ENCODE assay signal across 20 cellular contexts in the genomic region with DNA sequence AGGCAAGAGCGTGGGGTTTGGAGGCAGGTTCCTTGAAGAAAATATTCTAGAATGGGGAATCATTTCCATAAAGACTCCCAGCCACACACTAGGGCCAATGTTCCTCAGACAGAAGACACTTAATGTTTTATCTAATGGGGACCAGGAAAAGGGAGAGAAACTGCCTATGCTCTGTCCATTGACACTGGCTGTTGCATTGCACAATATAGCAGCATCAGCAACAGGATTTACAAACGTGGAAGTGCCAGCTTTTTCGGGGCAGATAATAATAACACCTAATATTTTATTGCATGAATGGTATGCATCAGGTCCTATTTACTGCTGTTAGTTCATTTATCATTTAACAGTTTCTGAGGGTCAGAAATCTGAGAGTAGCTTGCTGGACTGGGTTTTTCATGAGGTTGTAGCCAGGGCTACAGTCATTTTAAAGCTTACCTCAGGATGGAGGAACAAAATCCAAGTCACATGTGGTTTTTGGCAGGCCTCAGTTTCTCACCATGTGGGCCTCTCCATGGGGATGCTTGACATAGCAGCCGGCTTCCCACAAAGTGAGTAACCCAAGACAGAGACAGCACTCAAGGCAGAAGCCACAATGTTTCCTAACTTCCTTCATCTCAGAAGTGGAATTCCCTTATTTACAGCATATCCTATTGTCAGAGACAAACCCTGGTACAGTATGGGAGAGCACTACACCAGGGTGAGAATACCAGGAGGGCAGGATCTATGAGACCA.
DNase-seq lines count a peak whose midpoint lies in the region; ATAC-seq and TF ChIP-seq lines count a peak whose summit lies in the region.
"Had no signal": no experiment of that assay in that cellular context is flagged by ENCODE, and none has a peak within 500 bp of the region (broad histone marks: within the 10 kb centered on the region; RNA-seq: fewer than 3 reads in every experiment).

No MANE protein-coding gene starts in this region.

- H3F3A ChIP-seq in SK-N-SH (replicated peaks; ENCODE audit: insufficient read depth), result no peaks in the 10 kb centered on the region

- H3K4me1 ChIP-seq in SK-N-SH (ENCODE audit: control insufficient read depth in 1 of 2, insufficient read depth in 2 of 2, low read depth in 1 of 2, low read length in 1 of 2), result peaks cover 0 to 26% of the 10 kb centered on the region in 2 experiments; a peak in 2 of 4 replicates
- peaks cover 0 to 3% (median 0%) of the 10 kb centered on the region in 4 donors for H3K4me1 ChIP-seq in tibial artery
- H3K4me1 ChIP-seq: spleen, suprapubic skin had no signal

- POLR2A ChIA-PET in SK-N-SH (lab: Yijun Ruan, JAX), result no interaction called here

- no peak for TF ChIP-seq CTCF in SK-N-SH (IDR thresholded peaks at IDR 0.05)
- no peak for TF ChIP-seq CTCF in astrocyte of the spinal cord (IDR thresholded peaks at IDR 0.05; ENCODE audit: low read depth, low read length)
- no peak for TF ChIP-seq CTCF in tibial artery (IDR thresholded peaks at IDR 0.05)

- H3K9ac ChIP-seq in SK-N-SH, result no peak overlapping the region

- H3K9me3 ChIP-seq in SK-N-SH (no peaks in the 10 kb centered on the region), tibial artery (no peaks in the 10 kb centered on the region)
- H3K9me3 ChIP-seq: spleen, suprapubic skin had no signal

- DNase-seq in SK-N-SH, result no peak
- DNase-seq in astrocyte of the spinal cord (ENCODE audit: low read depth, low spot score), result peak; percentile 95
- DNase-seq in kidney tubule cell (ENCODE audit: low spot score), result peak; percentile 60
- DNase-seq in tibial artery, result peak; percentile 42 to 60
- DNase-seq in NCI-H1105 treated with DMSO at 0.1 percent for 48 hours (lab: John Stamatoyannopoulos, UW), result no peak
- DNase-seq in NCI-H82 (lab: John Stamatoyannopoulos, UW), result no peak
- DNase-seq: activated CD4-positive, alpha-beta T cell treated with anti-CD3 and anti-CD28 coated beads for 1 hour; activated T-cell treated with anti-CD3 and anti-CD28 coated beads, Interleukin-2, amount 50 U/mL, for 4 hours; amygdala; effector memory CD4-positive, alpha-beta T cell; KG1; left colon; nephron progenitor cell; spleen; SW 1271 had no signal

- no peaks in the 10 kb centered on the region for H3K9me2 ChIP-seq in SK-N-SH

- no peak for TF ChIP-seq RAD21 in SK-N-SH (IDR thresholded peaks at IDR 0.05; ENCODE audit: low read length)

- H3K4me2 ChIP-seq in SK-N-SH, result no peak overlapping the region

- H3K27ac ChIP-seq in SK-N-SH (ENCODE audit: low read depth in 2 of 2, low read length in 1 of 2) (no peak overlapping the region; a peak in 1 of 4 replicates), tibial artery (no peak overlapping the region)
- H3K27ac ChIP-seq: 22Rv1, spleen, suprapubic skin had no signal

- H3K27me3 ChIP-seq in SK-N-SH (ENCODE audit: insufficient read depth), result no peaks in the 10 kb centered on the region
- no peaks in the 10 kb centered on the region for H3K27me3 ChIP-seq in tibial artery
- H3K27me3 ChIP-seq: spleen, suprapubic skin had no signal

- H3K79me2 ChIP-seq in SK-N-SH (ENCODE audit: insufficient read depth), result no peaks in the 10 kb centered on the region

- H3K4me3 ChIP-seq in SK-N-SH (ENCODE audit: low read depth in 2 of 2, low read length in 1 of 2) (no peak overlapping the region), astrocyte of the spinal cord (ENCODE audit: low read depth, low read length) (no peak overlapping the region), tibial artery (no peak overlapping the region)
- H3K4me3 ChIP-seq: GM12878, spleen, suprapubic skin had no signal

- TF ChIP-seq EP300 in SK-N-SH (IDR thresholded peaks at IDR 0.05; ENCODE audit: borderline replicate concordance in 1 of 2, low read depth in 1 of 2, low read length in 1 of 2), result no peak; a peak in 1 of 4 replicates

- ATAC-seq in SK-N-SH treated with all-trans-retinoic acid at 6 μM for 48 hours (no peak), GM21381 (IDR thresholded peaks at IDR 0.05; ENCODE audit: unreplicated experiment) (no peak)
- ATAC-seq: activated T-cell treated with anti-CD3 and anti-CD28 coated beads, Interleukin-2, amount 50 U/mL, for 4 hours; GM12878; left colon had no signal

- in situ Hi-C loops in astrocyte of the spinal cord (cut with HindIII; ENCODE audit: low sequenced_read_pairs), result no loop called here

- WGBS in SK-N-SH (ENCODE audit: low lambda C conversion rate), result 72% methylated on average over 4 of the region's 4 CpGs

- H4K20me1 ChIP-seq in SK-N-SH (ENCODE audit: insufficient read depth), result no peaks in the 10 kb centered on the region

- intact Hi-C loops in tibial artery (cut with DNase I; ENCODE audit: low total_unique reads), result no loop called here

- no peak overlapping the region for H2AFZ ChIP-seq in SK-N-SH (ENCODE audit: low read depth)

- H3K36me3 ChIP-seq in SK-N-SH (replicated peaks in 1 of 2; ENCODE audit: control insufficient read depth in 1 of 2, insufficient read depth in 2 of 2, low read length in 1 of 2), result no peaks in the 10 kb centered on the region
- H3K36me3 ChIP-seq in tibial artery, result no peaks in the 10 kb centered on the region
- H3K36me3 ChIP-seq: spleen, suprapubic skin had no signal

- CTCF ChIA-PET in SK-N-SH (lab: Yijun Ruan, JAX), result no interaction called here

TF ChIP-seq in SK-N-SH, 30 proteins besides CTCF, POLR2A, EP300 and RAD21 (continues in another document):
- TF ChIP-seq TAF1 (IDR thresholded peaks at IDR 0.05; ENCODE audit: borderline replicate concordance, low read depth, low read length), result no peak
- no peak for TF ChIP-seq MXI1 (IDR thresholded peaks at IDR 0.05; ENCODE audit: low read depth, low read length)
- no peak for TF ChIP-seq NRF1 (IDR thresholded peaks at IDR 0.05; ENCODE audit: low read depth, low read length)
- no peak for TF ChIP-seq POLR2AphosphoS5 (IDR thresholded peaks at IDR 0.05; ENCODE audit: low read depth, low read length)
- no peak for TF ChIP-seq EZH2phosphoT487 (IDR thresholded peaks at IDR 0.05; ENCODE audit: borderline replicate concordance, low read depth)
- peak; percentile 36; the same call in 1 of the 2 replicates for TF ChIP-seq NFIC (IDR thresholded peaks at IDR 0.05; ENCODE audit: borderline replicate concordance)
- no peak for TF ChIP-seq YY1 (IDR thresholded peaks at IDR 0.05; ENCODE audit: low read depth)
- no peak for TF ChIP-seq GABPA (IDR thresholded peaks at IDR 0.05; ENCODE audit: low read depth)
- 0 out of 2 replicates have a peak, but pooled peaks have one; percentile 18 for TF ChIP-seq TEAD4 (IDR thresholded peaks at IDR 0.05; ENCODE audit: borderline replicate concordance, insufficient read depth)
- TF ChIP-seq USF1 (IDR thresholded peaks at IDR 0.05; ENCODE audit: borderline replicate concordance, low read depth), result no peak
- TF ChIP-seq, protein P1, sequence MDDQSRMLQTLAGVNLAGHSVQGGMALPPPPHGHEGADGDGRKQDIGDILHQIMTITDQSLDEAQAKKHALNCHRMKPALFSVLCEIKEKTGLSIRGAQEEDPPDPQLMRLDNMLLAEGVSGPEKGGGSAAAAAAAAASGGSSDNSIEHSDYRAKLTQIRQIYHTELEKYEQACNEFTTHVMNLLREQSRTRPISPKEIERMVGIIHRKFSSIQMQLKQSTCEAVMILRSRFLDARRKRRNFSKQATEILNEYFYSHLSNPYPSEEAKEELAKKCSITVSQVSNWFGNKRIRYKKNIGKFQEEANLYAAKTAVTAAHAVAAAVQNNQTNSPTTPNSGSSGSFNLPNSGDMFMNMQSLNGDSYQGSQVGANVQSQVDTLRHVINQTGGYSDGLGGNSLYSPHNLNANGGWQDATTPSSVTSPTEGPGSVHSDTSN (IDR thresholded peaks at IDR 0.05), result 0 out of 2 replicates have a peak, but pooled peaks have one; percentile 6

TF ChIP-seq in SK-N-SH treated with all-trans-retinoic acid at 6 μM for 48 hours, 23 proteins besides CTCF, POLR2A, EP300 and RAD21 (continues in another document):
- TF ChIP-seq, protein P2, sequence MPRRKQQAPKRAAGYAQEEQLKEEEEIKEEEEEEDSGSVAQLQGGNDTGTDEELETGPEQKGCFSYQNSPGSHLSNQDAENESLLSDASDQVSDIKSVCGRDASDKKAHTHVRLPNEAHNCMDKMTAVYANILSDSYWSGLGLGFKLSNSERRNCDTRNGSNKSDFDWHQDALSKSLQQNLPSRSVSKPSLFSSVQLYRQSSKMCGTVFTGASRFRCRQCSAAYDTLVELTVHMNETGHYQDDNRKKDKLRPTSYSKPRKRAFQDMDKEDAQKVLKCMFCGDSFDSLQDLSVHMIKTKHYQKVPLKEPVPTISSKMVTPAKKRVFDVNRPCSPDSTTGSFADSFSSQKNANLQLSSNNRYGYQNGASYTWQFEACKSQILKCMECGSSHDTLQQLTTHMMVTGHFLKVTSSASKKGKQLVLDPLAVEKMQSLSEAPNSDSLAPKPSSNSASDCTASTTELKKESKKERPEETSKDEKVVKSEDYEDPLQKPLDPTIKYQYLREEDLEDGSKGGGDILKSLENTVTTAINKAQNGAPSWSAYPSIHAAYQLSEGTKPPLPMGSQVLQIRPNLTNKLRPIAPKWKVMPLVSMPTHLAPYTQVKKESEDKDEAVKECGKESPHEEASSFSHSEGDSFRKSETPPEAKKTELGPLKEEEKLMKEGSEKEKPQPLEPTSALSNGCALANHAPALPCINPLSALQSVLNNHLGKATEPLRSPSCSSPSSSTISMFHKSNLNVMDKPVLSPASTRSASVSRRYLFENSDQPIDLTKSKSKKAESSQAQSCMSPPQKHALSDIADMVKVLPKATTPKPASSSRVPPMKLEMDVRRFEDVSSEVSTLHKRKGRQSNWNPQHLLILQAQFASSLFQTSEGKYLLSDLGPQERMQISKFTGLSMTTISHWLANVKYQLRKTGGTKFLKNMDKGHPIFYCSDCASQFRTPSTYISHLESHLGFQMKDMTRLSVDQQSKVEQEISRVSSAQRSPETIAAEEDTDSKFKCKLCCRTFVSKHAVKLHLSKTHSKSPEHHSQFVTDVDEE (CRISPR knock-in tag; IDR thresholded peaks at IDR 0.05), result no peak
- no peak for TF ChIP-seq ZNF70 (CRISPR knock-in tag; IDR thresholded peaks at IDR 0.05)
- TF ChIP-seq TCF4 (CRISPR knock-in tag; IDR thresholded peaks at IDR 0.05; ENCODE audit: borderline replicate concordance), result no peak
- no peak for TF ChIP-seq OSR1 (CRISPR knock-in tag; IDR thresholded peaks at IDR 0.05)
- TF ChIP-seq, protein P3, sequence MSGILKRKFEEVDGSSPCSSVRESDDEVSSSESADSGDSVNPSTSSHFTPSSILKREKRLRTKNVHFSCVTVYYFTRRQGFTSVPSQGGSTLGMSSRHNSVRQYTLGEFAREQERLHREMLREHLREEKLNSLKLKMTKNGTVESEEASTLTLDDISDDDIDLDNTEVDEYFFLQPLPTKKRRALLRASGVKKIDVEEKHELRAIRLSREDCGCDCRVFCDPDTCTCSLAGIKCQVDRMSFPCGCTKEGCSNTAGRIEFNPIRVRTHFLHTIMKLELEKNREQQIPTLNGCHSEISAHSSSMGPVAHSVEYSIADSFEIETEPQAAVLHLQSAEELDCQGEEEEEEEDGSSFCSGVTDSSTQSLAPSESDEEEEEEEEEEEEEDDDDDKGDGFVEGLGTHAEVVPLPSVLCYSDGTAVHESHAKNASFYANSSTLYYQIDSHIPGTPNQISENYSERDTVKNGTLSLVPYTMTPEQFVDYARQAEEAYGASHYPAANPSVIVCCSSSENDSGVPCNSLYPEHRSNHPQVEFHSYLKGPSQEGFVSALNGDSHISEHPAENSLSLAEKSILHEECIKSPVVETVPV (CRISPR knock-in tag; IDR thresholded peaks at IDR 0.05), result no peak

Comparison
In these comparisons a context has a peak if more than half of its experiments do, and no peak if none do; other contexts are left out.
1. DNase-seq: peak in astrocyte of the spinal cord (single experiment), kidney tubule cell (single experiment) and tibial artery (2 of 2); none in SK-N-SH (single experiment), NCI-H1105 treated with DMSO at 0.1 percent for 48 hours (single experiment) and NCI-H82 (single experiment).